ENCODE assay signal across 8 cellular contexts in genomic region chr14:61585598-61586538, GRCh38.
DNase-seq lines count a peak whose midpoint lies in the region; ATAC-seq lines count a peak whose summit lies in the region.

No MANE protein-coding gene starts in this region.

- POLR2A ChIA-PET in naive thymus-derived CD4-positive, alpha-beta T cell (lab: Charles Lee) = no interaction called here

- no peak overlapping the region for H3K27ac Mint-ChIP-seq in naive thymus-derived CD4-positive, alpha-beta T cell

- H3K36me3 ChIP-seq in adipocyte (ENCODE audit: control insufficient read depth, insufficient read depth, low read length, severe bottlenecking) = no peaks in the 10 kb centered on the region
- H3K36me3 ChIP-seq in rectal smooth muscle tissue (ENCODE audit: control insufficient read depth, insufficient read depth, low read length) = no peaks in the 10 kb centered on the region
- H3K36me3 ChIP-seq in naive thymus-derived CD4-positive, alpha-beta T cell (ENCODE audit: control insufficient read depth in 2 of 3, insufficient read depth in 3 of 3, low read length in 3 of 3) = no peaks in the 10 kb centered on the region

- no peaks in the 10 kb centered on the region for H3K27me3 ChIP-seq in adipocyte (replicated peaks; ENCODE audit: control insufficient read depth, insufficient read depth, low read length)
- no peaks in the 10 kb centered on the region for H3K27me3 ChIP-seq in rectal smooth muscle tissue (ENCODE audit: control insufficient read depth, insufficient read depth, low read length)
- H3K27me3 ChIP-seq in naive thymus-derived CD4-positive, alpha-beta T cell (ENCODE audit: control insufficient read depth in 2 of 2, insufficient read depth in 2 of 2, low read length in 2 of 2) = no peaks in the 10 kb centered on the region

- peak; percentile 83 for DNase-seq in ELR (ENCODE audit: low read depth)
- peak; percentile 79 for DNase-seq in adipocyte (ENCODE audit: low read depth)
- DNase-seq in Right ventricle myocardium inferior (ENCODE audit: missing footprints) = peak; percentile 79
- DNase-seq in activated CD4-positive, CD25-positive, alpha-beta regulatory T cell (lab: John Stamatoyannopoulos, UW) = no peak
- no peak for DNase-seq in naive thymus-derived CD4-positive, alpha-beta T cell
- no peak for DNase-seq in NCI-H1694 (lab: John Stamatoyannopoulos, UW)

- CTCF ChIA-PET in naive thymus-derived CD4-positive, alpha-beta T cell (lab: Charles Lee) = no interaction called here

- peak overlapping the region; percentile 26 for H3K4me3 ChIP-seq in adipocyte (ENCODE audit: low read length)
- no peak overlapping the region for H3K4me3 ChIP-seq in rectal smooth muscle tissue (ENCODE audit: low read length)
- no peak overlapping the region for H3K4me3 ChIP-seq in naive thymus-derived CD4-positive, alpha-beta T cell (ENCODE audit: low read length)

- H3K4me1 ChIP-seq in adipocyte (ENCODE audit: control insufficient read depth, insufficient read depth, low read length) (peaks cover 74% of the 10 kb centered on the region), rectal smooth muscle tissue (ENCODE audit: control insufficient read depth, insufficient read depth, low read length) (peaks cover 14% of the 10 kb centered on the region)
- H3K4me1 ChIP-seq in naive thymus-derived CD4-positive, alpha-beta T cell (ENCODE audit: control insufficient read depth in 2 of 2, insufficient read depth in 2 of 2, low read length in 2 of 2) = peaks cover 0 to 4% of the 10 kb centered on the region in 2 donors

- H3K4me3 Mint-ChIP-seq in naive thymus-derived CD4-positive, alpha-beta T cell = no peak overlapping the region

- peaks cover 0 to 13% (median 4%) of the 10 kb centered on the region in 5 donors for H3K36me3 Mint-ChIP-seq in naive thymus-derived CD4-positive, alpha-beta T cell

- H3K4me1 Mint-ChIP-seq in naive thymus-derived CD4-positive, alpha-beta T cell = peaks cover 0 to 34% (median 7%) of the 10 kb centered on the region in 7 donors

- H3K9ac ChIP-seq in adipocyte (ENCODE audit: low read length) (peak overlapping the region; percentile 69), rectal smooth muscle tissue (ENCODE audit: low read length) (no peak overlapping the region)

- no peaks in the 10 kb centered on the region for H3K9me3 Mint-ChIP-seq in naive thymus-derived CD4-positive, alpha-beta T cell

- ATAC-seq in Right ventricle myocardium inferior = peak; percentile 47
- ATAC-seq in naive thymus-derived CD4-positive, alpha-beta T cell = no peak
- ATAC-seq in GM18909 (IDR thresholded peaks at IDR 0.05; ENCODE audit: poor library complexity, unreplicated experiment) = no peak

- H3K9me3 ChIP-seq in adipocyte (ENCODE audit: control insufficient read depth, low read length) = no peaks in the 10 kb centered on the region
- H3K9me3 ChIP-seq in naive thymus-derived CD4-positive, alpha-beta T cell (ENCODE audit: control insufficient read depth in 2 of 3, low read length in 3 of 3) = no peaks in the 10 kb centered on the region

- H3K27ac ChIP-seq in rectal smooth muscle tissue (ENCODE audit: low read depth, low read length) = peak overlapping the region; percentile 38
- H3K27ac ChIP-seq in naive thymus-derived CD4-positive, alpha-beta T cell (ENCODE audit: low read depth, low read length) = no peak overlapping the region

- no peaks in the 10 kb centered on the region for H3K27me3 Mint-ChIP-seq in naive thymus-derived CD4-positive, alpha-beta T cell

- intact Hi-C loops in Right ventricle myocardium inferior (cut with DNase I) = loop anchor here (5.0 kb wide), 2 partner anchors 109 to 111 kb away; partner anchors contain the start of gene HIF1A
- intact Hi-C loops in naive thymus-derived CD4-positive, alpha-beta T cell (cut with micrococcal nuclease) = no loop called here

Comparison
In these comparisons a context has a peak if more than half of its experiments do, and no peak if none do; other contexts are left out.
1. DNase-seq: peak in ELR (single experiment), adipocyte (single experiment) and Right ventricle myocardium inferior (single experiment); none in activated CD4-positive, CD25-positive, alpha-beta regulatory T cell (0 of 4), naive thymus-derived CD4-positive, alpha-beta T cell (0 of 9) and NCI-H1694 (single experiment).